20 cellular contexts compared by ENCODE assay signal in the genomic region with DNA sequence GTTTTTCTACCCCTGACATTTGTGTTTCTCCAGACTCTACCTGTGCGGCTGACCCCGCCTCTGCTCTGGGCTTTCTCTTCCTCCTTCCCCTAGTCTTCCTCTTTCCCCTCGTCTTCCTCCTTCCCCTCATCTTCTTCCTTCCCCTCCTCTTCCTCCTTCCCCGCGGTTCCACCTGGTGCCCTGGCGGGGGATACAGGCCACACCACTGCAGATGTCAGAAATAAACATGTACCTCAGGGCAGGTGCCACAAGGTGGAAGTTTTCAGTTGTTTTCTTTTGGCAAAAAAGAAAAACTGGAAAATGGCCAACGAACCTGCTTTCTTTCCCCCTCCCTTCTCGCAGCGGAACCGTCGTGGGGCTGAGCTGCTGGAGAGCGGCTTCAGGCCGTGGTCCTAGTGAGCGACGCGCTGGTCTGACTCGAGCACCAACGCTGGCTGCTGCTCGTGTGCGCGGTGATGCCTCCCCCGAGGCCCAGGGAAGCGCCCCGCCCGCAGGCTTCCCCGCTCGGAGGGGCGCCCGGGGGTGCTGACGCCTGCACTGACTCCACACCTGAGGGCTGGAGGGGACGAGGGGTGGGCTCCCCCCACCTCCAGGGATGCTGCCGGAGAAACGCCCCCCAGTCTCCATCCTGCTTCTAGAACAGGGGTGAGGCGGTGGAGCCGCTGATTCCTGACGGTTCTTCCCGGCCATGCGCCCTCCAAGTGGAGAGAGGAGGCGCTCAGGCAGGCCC.
DNase-seq lines count a peak whose midpoint lies in the region; ATAC-seq and TF ChIP-seq lines count a peak whose summit lies in the region.
"Had no signal": no experiment of that assay in that cellular context is flagged by ENCODE, and none has a peak within 500 bp of the region (broad histone marks: within the 10 kb centered on the region; RNA-seq: fewer than 3 reads in every experiment).

No MANE protein-coding gene starts in this region.

- peaks cover 31% of the 10 kb centered on the region for H3K4me1 Mint-ChIP-seq in dendritic cell treated with granulocyte-macrophage colony-stimulating factor and Interleukin-4, amounts not matched to agents 40 ng/mL and 50 ng/mL, for 4 days (ENCODE audit: low read depth)
- peaks cover 2% of the 10 kb centered on the region for H3K4me1 Mint-ChIP-seq in memory B cell
- H3K4me1 Mint-ChIP-seq in stimulated activated memory B cell treated with anti-CD40 and anti-IgM and Interleukin-4, amounts not matched to agents 10 μg/mL and 1 μg/mL and 100 μg/mL, for 72 hours: no peaks in the 10 kb centered on the region
- H3K4me1 Mint-ChIP-seq: T-cell had no signal

- H3K9me3 Mint-ChIP-seq in dendritic cell treated with granulocyte-macrophage colony-stimulating factor and Interleukin-4, amounts not matched to agents 40 ng/mL and 50 ng/mL, for 4 days: no peaks in the 10 kb centered on the region
- peaks cover 1% of the 10 kb centered on the region for H3K9me3 Mint-ChIP-seq in memory B cell
- peaks cover 6% of the 10 kb centered on the region for H3K9me3 Mint-ChIP-seq in stimulated activated memory B cell treated with anti-CD40 and anti-IgM and Interleukin-4, amounts not matched to agents 10 μg/mL and 1 μg/mL and 100 μg/mL, for 72 hours
- H3K9me3 Mint-ChIP-seq: activated T-cell treated with anti-CD3 and anti-CD28 coated beads, Interleukin-2, amount 50 U/mL, for 24 hours had no signal

- peaks cover 25% of the 10 kb centered on the region for H3K27me3 Mint-ChIP-seq in dendritic cell treated with granulocyte-macrophage colony-stimulating factor and Interleukin-4, amounts not matched to agents 40 ng/mL and 50 ng/mL, for 4 days
- H3K27me3 Mint-ChIP-seq in memory B cell: peaks cover 5% of the 10 kb centered on the region
- H3K27me3 Mint-ChIP-seq in stimulated activated memory B cell treated with anti-CD40 and anti-IgM and Interleukin-4, amounts not matched to agents 10 μg/mL and 1 μg/mL and 100 μg/mL, for 72 hours: peaks cover 16% of the 10 kb centered on the region

- TF ChIP-seq CTCF in omental fat pad (IDR thresholded peaks at IDR 0.05): no peak

- no peaks in the 10 kb centered on the region for H3K36me3 ChIP-seq in H7 (replicated peaks; ENCODE audit: control insufficient read depth, insufficient read depth, low read length)
- H3K36me3 ChIP-seq: adrenal gland, cardiac muscle cell, HAP-1, sigmoid colon had no signal

- H3K4me3 Mint-ChIP-seq in dendritic cell treated with granulocyte-macrophage colony-stimulating factor and Interleukin-4, amounts not matched to agents 40 ng/mL and 50 ng/mL, for 4 days: peak overlapping the region; percentile 63
- peak overlapping the region; percentile 8 for H3K4me3 Mint-ChIP-seq in memory B cell
- H3K4me3 Mint-ChIP-seq in stimulated activated memory B cell treated with anti-CD40 and anti-IgM and Interleukin-4, amounts not matched to agents 10 μg/mL and 1 μg/mL and 100 μg/mL, for 72 hours: no peak overlapping the region
- H3K4me3 Mint-ChIP-seq: activated T-cell treated with anti-CD3 and anti-CD28 coated beads, Interleukin-2, amount 50 U/mL, for 24 hours; T-cell had no signal

- no peaks in the 10 kb centered on the region for H3K36me3 Mint-ChIP-seq in dendritic cell treated with granulocyte-macrophage colony-stimulating factor and Interleukin-4, amounts not matched to agents 40 ng/mL and 50 ng/mL, for 4 days (ENCODE audit: low read depth)
- no peaks in the 10 kb centered on the region for H3K36me3 Mint-ChIP-seq in memory B cell
- H3K36me3 Mint-ChIP-seq in stimulated activated memory B cell treated with anti-CD40 and anti-IgM and Interleukin-4, amounts not matched to agents 10 μg/mL and 1 μg/mL and 100 μg/mL, for 72 hours: no peaks in the 10 kb centered on the region
- H3K36me3 Mint-ChIP-seq: T-cell had no signal

- H3K27ac Mint-ChIP-seq in dendritic cell treated with granulocyte-macrophage colony-stimulating factor and Interleukin-4, amounts not matched to agents 40 ng/mL and 50 ng/mL, for 4 days: peak overlapping the region; percentile 61
- no peak overlapping the region for H3K27ac Mint-ChIP-seq in memory B cell
- no peak overlapping the region for H3K27ac Mint-ChIP-seq in stimulated activated memory B cell treated with anti-CD40 and anti-IgM and Interleukin-4, amounts not matched to agents 10 μg/mL and 1 μg/mL and 100 μg/mL, for 72 hours
- H3K27ac Mint-ChIP-seq: activated T-cell treated with anti-CD3 and anti-CD28 coated beads, Interleukin-2, amount 50 U/mL, for 24 hours; T-cell had no signal

- ATAC-seq in memory B cell (ENCODE audit: low read depth) (no peak), omental fat pad (ENCODE audit: low FRiP score) (no peak)
- peak; percentile 13 for ATAC-seq in stimulated activated memory B cell treated with anti-CD40 and anti-IgM and Interleukin-4, amounts not matched to agents 10 μg/mL and 1 μg/mL and 100 μg/mL, for 72 hours
- ATAC-seq: T-cell had no signal

- peaks cover 6% of the 10 kb centered on the region for H3K27me3 ChIP-seq in H7 (ENCODE audit: control insufficient read depth, insufficient read depth, low read length)
- H3K27me3 ChIP-seq: adrenal gland, cardiac muscle cell, hepatocyte had no signal

- intact Hi-C loops in dendritic cell treated with granulocyte-macrophage colony-stimulating factor and Interleukin-4, amounts not matched to agents 40 ng/mL and 50 ng/mL, for 4 days (cut with micrococcal nuclease): no loop called here

- DNase-seq in H7: peak; percentile 74
- no peak for DNase-seq in memory B cell (ENCODE audit: low spot score in 2 of 2)
- DNase-seq in HUDEP-2 (lab: John Stamatoyannopoulos, UW; ENCODE audit: unreplicated experiment in 76 of 76): no peak
- DNase-seq in inferior parietal cortex (ENCODE audit: extremely low spot score): no peak
- DNase-seq in omental fat pad (ENCODE audit: low spot score): no peak
- DNase-seq in cerebellar cortex (ENCODE audit: low spot score): no peak
- DNase-seq: activated CD4-positive, alpha-beta T cell treated with anti-CD3 and anti-CD28 coated beads for 1 hour; activated T-cell treated with anti-CD3 and anti-CD28 coated beads, Interleukin-2, amount 50 U/mL, for 24 hours; adrenal gland; EL; foreskin fibroblast; kidney glomerular epithelial cell; NCI-H1930; sigmoid colon; T-cell had no signal

- no peak overlapping the region for H3K4me3 ChIP-seq in H7 (ENCODE audit: insufficient read depth, low read depth, low read length)
- H3K4me3 ChIP-seq: cardiac muscle cell, HAP-1, hepatocyte, sigmoid colon had no signal
